Comparison of ENCODE assay signal across 17 cellular contexts in genomic region chr5:167489202-167489601, GRCh38.
A peak's percentile ranks its signal among the peaks of the same experiment; 100 is the strongest.
DNase-seq lines count a peak whose midpoint lies in the region; ATAC-seq, FAIRE-seq and TF ChIP-seq lines count a peak whose summit lies in the region.
"Had no signal": no experiment of that assay in that cellular context is flagged by ENCODE, and none has a peak within 500 bp of the region (broad histone marks: within the 10 kb centered on the region; RNA-seq: fewer than 3 reads in every experiment).

No MANE protein-coding gene starts in this region.

- no peaks in the 10 kb centered on the region for H3F3A ChIP-seq in PC-3 (ENCODE audit: low read length, unreplicated experiment)

- H2AFZ ChIP-seq in GM12878 (ENCODE audit: control insufficient read depth, low read depth, low read length), result no peak overlapping the region
- H2AFZ ChIP-seq in PC-3 (ENCODE audit: low read length), result no peak overlapping the region

- TF ChIP-seq RAD21 in GM12878 (IDR thresholded peaks at IDR 0.05; ENCODE audit: insufficient read depth, low read depth, low read length), result no peak

- TF ChIP-seq CTCF in GM10266 (IDR thresholded peaks at IDR 0.05; ENCODE audit: control insufficient read depth, insufficient read depth, low read depth, missing control alignments) (no peak), GM12878 (IDR thresholded peaks at IDR 0.05 in 2 of 3, conservative IDR thresholded peaks at IDR 0.05 in 1 of 3; ENCODE audit: control insufficient read depth in 2 of 3, extremely low read depth in 1 of 3, insufficient read depth in 1 of 3, low read depth in 3 of 3, low read length in 3 of 3) (no peak), kidney (IDR thresholded peaks at IDR 0.05; ENCODE audit: borderline replicate concordance, extremely low read depth, insufficient read depth) (no peak), left lung (IDR thresholded peaks at IDR 0.05) (no peak), PC-3 (conservative IDR thresholded peaks at IDR 0.05; ENCODE audit: low read depth, low read length) (no peak)

- H3K27me3 ChIP-seq in GM12878 (replicated peaks in 1 of 2; ENCODE audit: control insufficient read depth in 2 of 2, insufficient read depth in 2 of 2, low read length in 1 of 2), result no peaks in the 10 kb centered on the region
- no peaks in the 10 kb centered on the region for H3K27me3 ChIP-seq in left lung
- peaks cover 26% of the 10 kb centered on the region for H3K27me3 ChIP-seq in PC-3 (ENCODE audit: low read length)
- H3K27me3 ChIP-seq: cardiac muscle cell, ovary, testis had no signal

- no peaks in the 10 kb centered on the region for H3K9me2 ChIP-seq in PC-3 (replicated peaks; ENCODE audit: low read length)

- H3K27ac ChIP-seq in GM12878 (ENCODE audit: control insufficient read depth, insufficient read depth) (no peak overlapping the region), kidney (ENCODE audit: low read depth in 2 of 2, low read length in 2 of 2) (no peak overlapping the region), left lung (no peak overlapping the region), PC-3 (ENCODE audit: low read length) (no peak overlapping the region)
- H3K27ac ChIP-seq: cardiac muscle cell, left ventricle myocardium inferior, ovary, testis had no signal

- H4K20me1 ChIP-seq in GM12878 (ENCODE audit: control insufficient read depth, insufficient read depth), result no peaks in the 10 kb centered on the region
- H4K20me1 ChIP-seq in PC-3 (ENCODE audit: low read length), result no peaks in the 10 kb centered on the region

- no peak for TF ChIP-seq POLR2A in GM12878 (IDR thresholded peaks at IDR 0.05; ENCODE audit: low read depth, low read length)

- no peak overlapping the region for H3K4me2 ChIP-seq in GM12878 (ENCODE audit: control insufficient read depth, insufficient read depth)
- H3K4me2 ChIP-seq in PC-3 (ENCODE audit: low read length), result no peak overlapping the region

- no peak overlapping the region for H3K9ac ChIP-seq in GM12878 (ENCODE audit: control insufficient read depth, insufficient read depth, low read length)
- H3K9ac ChIP-seq in kidney (ENCODE audit: low read length in 2 of 2), result no peak overlapping the region
- H3K9ac ChIP-seq in PC-3 (ENCODE audit: low read length), result no peak overlapping the region

- H3K4me1 ChIP-seq in GM12878 (ENCODE audit: control insufficient read depth, insufficient read depth, low read length) (no peaks in the 10 kb centered on the region), kidney (ENCODE audit: control insufficient read depth in 1 of 2, insufficient read depth in 1 of 2, low read depth in 1 of 2, low read length in 2 of 2) (no peaks in the 10 kb centered on the region), left lung (no peaks in the 10 kb centered on the region), PC-3 (ENCODE audit: insufficient read depth, low read length) (no peaks in the 10 kb centered on the region; the same call in 1 of the 2 replicates)
- H3K4me1 ChIP-seq: left ventricle myocardium inferior, testis had no signal

- no peaks in the 10 kb centered on the region for H3K36me3 ChIP-seq in GM12878 (ENCODE audit: control insufficient read depth in 2 of 2, insufficient read depth in 2 of 2, low read length in 1 of 2)
- no peaks in the 10 kb centered on the region for H3K36me3 ChIP-seq in kidney (ENCODE audit: control insufficient read depth in 1 of 2, insufficient read depth in 2 of 2, low read length in 2 of 2)
- H3K36me3 ChIP-seq in left lung, result no peaks in the 10 kb centered on the region
- no peaks in the 10 kb centered on the region for H3K36me3 ChIP-seq in PC-3 (ENCODE audit: low read depth, low read length)
- H3K36me3 ChIP-seq: cardiac muscle cell, left ventricle myocardium inferior, ovary had no signal

- TF ChIP-seq EP300 in GM12878 (IDR thresholded peaks at IDR 0.05; ENCODE audit: borderline replicate concordance in 1 of 2, control insufficient read depth in 1 of 2, low read depth in 2 of 2, low read length in 2 of 2), result no peak

- H3K9me3 ChIP-seq in GM12878 (replicated peaks; ENCODE audit: control insufficient read depth, insufficient read depth, low read length), result no peaks in the 10 kb centered on the region
- no peaks in the 10 kb centered on the region for H3K9me3 ChIP-seq in kidney (ENCODE audit: control insufficient read depth in 1 of 2, low read length in 2 of 2)
- H3K9me3 ChIP-seq in left lung, result no peaks in the 10 kb centered on the region
- no peaks in the 10 kb centered on the region for H3K9me3 ChIP-seq in PC-3 (ENCODE audit: low read length)
- H3K9me3 ChIP-seq: left ventricle myocardium inferior, ovary, testis had no signal

- in situ Hi-C loops in GM12878 (cut with MboI), result no loop called here

- FAIRE-seq in GM12878 (lab: Jason Lieb, UNC), result no peak
- no peak for FAIRE-seq in kidney (lab: Jason Lieb, UNC)

- POLR2A ChIA-PET in GM12878 (lab: Charles Lee) (no interaction called here), PC-3 (lab: Charles Lee; ENCODE audit: unreplicated experiment) (no interaction called here)

- SMC1A ChIA-PET in GM12878 (lab: Charles Lee; ENCODE audit: uncharacterized antibody, unreplicated experiment), result interaction anchor here (0.7 kb wide), 1 partner anchor 99 kb away, joined by 4 read pairs; no protein-coding TSS in a partner anchor

- CTCF ChIA-PET in GM12878 (lab: Yijun Ruan, JAX) (no interaction called here), PC-3 (lab: Charles Lee) (no interaction called here)

- H3K79me2 ChIP-seq in GM12878 (ENCODE audit: control insufficient read depth, insufficient read depth, low read length), result no peaks in the 10 kb centered on the region
- H3K79me2 ChIP-seq in PC-3 (ENCODE audit: low read length), result no peaks in the 10 kb centered on the region

- intact Hi-C loops in GM12878 (cut with micrococcal nuclease; ENCODE audit: unreplicated experiment) (no loop called here), kidney (cut with DNase I) (no loop called here), left lung (cut with DNase I) (no loop called here), PC-3 (cut with micrococcal nuclease) (no loop called here)

- RAD21 ChIA-PET in GM12878 (lab: Charles Lee; ENCODE audit: unreplicated experiment), result no interaction called here

- peak; percentile 5 for DNase-seq in GM10266 (ENCODE audit: extremely low spot score)
- no peak for DNase-seq in GM12878 (ENCODE audit: low read depth, low spot score)
- DNase-seq in kidney, result no peak
- no peak for DNase-seq in left lung
- no peak for DNase-seq in dermis blood vessel endothelial cell
- no peak for DNase-seq in PC-3
- DNase-seq: KBM-7; left ventricle myocardium inferior; NCI-H345; ovary; stimulated activated CD4-positive, alpha-beta T cell treated with anti-CD3 and anti-CD28 coated beads, Interleukin-4, amount 100 ng/mL, for 24 hours; testis had no signal

- BruUV-seq in GM12878 (replicated peaks; lab: Mats Ljungman, UMichigan) (no TSS peak), PC-3 (replicated peaks; lab: Mats Ljungman, UMichigan) (no TSS peak)

- H3K4me3 ChIP-seq in GM12878 (no peak overlapping the region), kidney (ENCODE audit: low read length in 2 of 2) (no peak overlapping the region), left lung (no peak overlapping the region), PC-3 (ENCODE audit: low read length) (no peak overlapping the region)
- H3K4me3 ChIP-seq: cardiac muscle cell, left ventricle myocardium inferior, ovary, testis had no signal

- ATAC-seq in GM21360 (IDR thresholded peaks at IDR 0.05; ENCODE audit: unreplicated experiment) (peak; percentile 71), HG03342 (IDR thresholded peaks at IDR 0.05; ENCODE audit: unreplicated experiment) (peak; percentile 94), GM12878 (peak; percentile 75), left lung (no peak), PC-3 (no peak)
- ATAC-seq: HCT116, SK-N-SH treated with all-trans-retinoic acid at 6 μM for 48 hours had no signal

TF ChIP-seq in GM12878, 131 proteins besides CTCF, POLR2A, EP300 and RAD21:
- TF ChIP-seq ZNF217 (IDR thresholded peaks at IDR 0.05) (no peak), ATF7 (IDR thresholded peaks at IDR 0.05; ENCODE audit: low read depth) (0 out of 2 replicates have a peak, but pooled peaks have one; percentile 23), JUNB (IDR thresholded peaks at IDR 0.05) (0 out of 2 replicates have a peak, but pooled peaks have one; percentile 23), RUNX3 (IDR thresholded peaks at IDR 0.05; ENCODE audit: low read length) (peak; percentile 46; the same call in 1 of the 2 replicates)

Comparison
In these comparisons a context has a peak if more than half of its experiments do, and no peak if none do; other contexts are left out.
1. ATAC-seq: peak in GM21360 (single experiment), HG03342 (single experiment) and GM12878 (single experiment); none in left lung (single experiment) and PC-3 (single experiment).